Comparison of ENCODE assay signal across 20 cellular contexts in the genomic region with DNA sequence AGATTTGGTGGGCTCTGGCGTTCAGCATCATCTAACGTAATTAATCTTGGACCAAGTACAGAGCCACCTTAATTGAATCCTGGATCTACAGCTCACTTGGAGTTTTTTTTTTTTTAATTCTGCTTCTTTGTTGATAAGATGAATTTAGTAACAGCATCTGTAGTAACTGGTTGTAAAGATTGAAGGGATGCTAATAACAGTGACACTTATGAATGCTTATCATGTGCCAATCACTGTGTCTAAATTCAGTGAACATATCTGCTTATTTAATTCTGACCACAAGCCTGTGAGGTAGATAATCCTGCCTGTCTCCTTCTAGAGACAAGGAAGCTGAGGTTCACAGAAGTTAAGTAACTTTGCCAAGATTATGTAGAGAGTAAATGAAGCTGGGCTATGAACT.
DNase-seq lines count a peak whose midpoint lies in the region; ATAC-seq and TF ChIP-seq lines count a peak whose summit lies in the region.
"Had no signal": no experiment of that assay in that cellular context is flagged by ENCODE, and none has a peak within 500 bp of the region (broad histone marks: within the 10 kb centered on the region; RNA-seq: fewer than 3 reads in every experiment).

No MANE protein-coding gene starts in this region.

- H3K36me3 ChIP-seq in CD8-positive, alpha-beta memory T cell (ENCODE audit: insufficient read depth, low read length) = no peaks in the 10 kb centered on the region
- H3K36me3 ChIP-seq: BLaER1 treated with 17β-estradiol and CSF1 and Interleukin-3, amounts not matched to agents 10 nM and 100 nM had no signal

- no peak for TF ChIP-seq CTCF in progenitor cell of endocrine pancreas (IDR thresholded peaks at IDR 0.05; ENCODE audit: unreplicated experiment)

- H3K27me3 ChIP-seq in CD8-positive, alpha-beta memory T cell (ENCODE audit: insufficient read depth, low read length, poor library complexity, severe bottlenecking) = no peaks in the 10 kb centered on the region
- H3K27me3 ChIP-seq: BLaER1 treated with 17β-estradiol and CSF1 and Interleukin-3, amounts not matched to agents 10 nM and 100 nM had no signal

- no peak for ATAC-seq in SK-N-SH treated with all-trans-retinoic acid at 6 μM for 48 hours
- ATAC-seq: A549; CD8-positive, alpha-beta T cell; GM12878 had no signal

- H3K4me1 Mint-ChIP-seq in progenitor cell of endocrine pancreas (ENCODE audit: low read depth) = peaks cover 23% of the 10 kb centered on the region
- no peaks in the 10 kb centered on the region for H3K4me1 Mint-ChIP-seq in CD8-positive, alpha-beta memory T cell
- H3K4me1 Mint-ChIP-seq: B cell had no signal

- no peaks in the 10 kb centered on the region for H3K9me3 ChIP-seq in CD8-positive, alpha-beta memory T cell (ENCODE audit: low read length)
- H3K9me3 ChIP-seq: A549 had no signal

- CTCF ChIA-PET in CD8-positive, alpha-beta memory T cell (lab: Charles Lee) = no interaction called here

- POLR2A ChIA-PET in CD8-positive, alpha-beta memory T cell (lab: Charles Lee) = no interaction called here

- H3K27ac ChIP-seq in CD8-positive, alpha-beta memory T cell (ENCODE audit: low read depth, low read length) = no peak overlapping the region
- H3K27ac ChIP-seq: A549; BLaER1 treated with 17β-estradiol and CSF1 and Interleukin-3, amounts not matched to agents 10 nM and 100 nM; C4-2B had no signal

- H3K4me3 Mint-ChIP-seq in progenitor cell of endocrine pancreas (ENCODE audit: low read depth) = no peak overlapping the region
- H3K4me3 Mint-ChIP-seq in CD8-positive, alpha-beta memory T cell = no peak overlapping the region
- H3K4me3 Mint-ChIP-seq: B cell; CD4-positive, alpha-beta T cell; CD8-positive, alpha-beta T cell had no signal

- no peak overlapping the region for H3K4me3 ChIP-seq in CD8-positive, alpha-beta memory T cell (ENCODE audit: low read length)
- H3K4me3 ChIP-seq: A549; BLaER1 treated with 17β-estradiol and CSF1 and Interleukin-3, amounts not matched to agents 10 nM and 100 nM; GM12878 had no signal

- peaks cover 8% of the 10 kb centered on the region for H3K36me3 Mint-ChIP-seq in progenitor cell of endocrine pancreas (ENCODE audit: insufficient read depth)
- no peaks in the 10 kb centered on the region for H3K36me3 Mint-ChIP-seq in CD8-positive, alpha-beta memory T cell
- H3K36me3 Mint-ChIP-seq: CD8-positive, alpha-beta T cell had no signal

- peak overlapping the region; percentile 53 for H3K27ac Mint-ChIP-seq in progenitor cell of endocrine pancreas
- no peak overlapping the region for H3K27ac Mint-ChIP-seq in CD8-positive, alpha-beta memory T cell
- H3K27ac Mint-ChIP-seq: B cell; CD4-positive, alpha-beta T cell; CD8-positive, alpha-beta T cell had no signal

- H3K4me1 ChIP-seq in CD8-positive, alpha-beta memory T cell (ENCODE audit: insufficient read depth, low read length) = no peaks in the 10 kb centered on the region
- H3K4me1 ChIP-seq: A549; BLaER1 treated with 17β-estradiol and CSF1 and Interleukin-3, amounts not matched to agents 10 nM and 100 nM had no signal

- H3K9me3 Mint-ChIP-seq in progenitor cell of endocrine pancreas (ENCODE audit: low read depth) = peaks cover 20% of the 10 kb centered on the region
- H3K9me3 Mint-ChIP-seq in CD8-positive, alpha-beta memory T cell = peaks cover 0 to 10% (median 2%) of the 10 kb centered on the region in 5 donors

- DNase-seq in OCI-M1 (lab: John Stamatoyannopoulos, UW) (peak; percentile 15), progenitor cell of endocrine pancreas (ENCODE audit: low spot score, unreplicated experiment) (no peak), NCI-H128 (lab: John Stamatoyannopoulos, UW; ENCODE audit: unreplicated experiment) (no peak)
- no peak for DNase-seq in CD8-positive, alpha-beta memory T cell
- DNase-seq: AML-193; CD4-positive, alpha-beta T cell; CD8-positive, alpha-beta T cell; COR-L47; DMS 273 treated with DMSO at 0.1 percent for 48 hours; DMS153; DMS79; DND-41; EL; GDM1 had no signal

- H3K27me3 Mint-ChIP-seq in progenitor cell of endocrine pancreas = no peaks in the 10 kb centered on the region
- no peaks in the 10 kb centered on the region for H3K27me3 Mint-ChIP-seq in CD8-positive, alpha-beta memory T cell
- H3K27me3 Mint-ChIP-seq: B cell; CD4-positive, alpha-beta T cell had no signal

TF ChIP-seq in SK-N-SH treated with all-trans-retinoic acid at 6 μM for 48 hours, 23 proteins besides CTCF, POLR2A, EP300 and RAD21:
- TF ChIP-seq TCF4 (CRISPR knock-in tag; IDR thresholded peaks at IDR 0.05; ENCODE audit: borderline replicate concordance) (peak; percentile 20; the same call in 1 of the 2 replicates), SNAI2 (CRISPR knock-in tag; IDR thresholded peaks at IDR 0.05) (no peak)
